Comparison of ENCODE assay signal across 8 cellular contexts in the genomic region with DNA sequence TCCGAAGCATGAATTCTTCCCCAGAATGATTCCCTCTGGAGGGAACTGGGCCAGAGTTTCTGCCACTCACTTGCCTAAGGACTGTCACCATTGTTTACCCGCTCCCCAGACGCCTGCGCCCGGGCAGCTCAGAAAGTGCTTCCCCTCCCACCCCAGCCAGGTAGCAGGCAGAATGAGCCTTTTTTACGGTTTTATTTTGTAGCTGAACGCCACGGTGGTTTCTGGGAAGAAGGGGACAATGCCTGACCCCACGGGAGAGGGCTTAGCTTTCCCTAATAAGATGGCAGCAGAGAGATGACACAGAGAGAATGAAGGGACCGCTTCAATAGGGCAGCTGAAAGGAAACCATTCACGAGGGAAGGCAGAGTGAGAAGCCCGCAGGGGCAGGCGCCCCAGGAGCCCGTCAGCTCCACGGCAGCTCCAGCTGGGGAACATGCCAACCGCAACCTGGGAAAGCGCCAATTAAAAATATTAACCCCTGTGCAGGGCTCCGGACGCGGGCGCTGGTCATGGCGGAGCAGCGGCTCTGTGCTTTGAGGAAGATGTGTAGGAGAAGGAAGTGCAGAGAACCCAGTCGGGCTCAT. TPM values are rescaled to one million over a fixed set of nuclear protein-coding genes. Genes with fewer than 3 reads are reported as not detected.
A peak's percentile ranks its signal among the peaks of the same experiment; 100 is the strongest.
DNase-seq lines count a peak whose midpoint lies in the region; ATAC-seq and TF ChIP-seq lines count a peak whose summit lies in the region.

No MANE protein-coding gene starts in this region.

- H3K27ac ChIP-seq in BLaER1 (no peak overlapping the region), thoracic aorta (no peak overlapping the region), WERI-Rb-1 (no peak overlapping the region)

- H3K4me1 ChIP-seq in BLaER1 (peaks cover 24% of the 10 kb centered on the region), thoracic aorta (ENCODE audit: control insufficient read depth in 1 of 2, low read depth in 2 of 2) (peaks cover 0 to 7% of the 10 kb centered on the region in 2 donors)

- H3K36me3 ChIP-seq in BLaER1 (no peaks in the 10 kb centered on the region), MG63 (no peaks in the 10 kb centered on the region), thoracic aorta (no peaks in the 10 kb centered on the region), WERI-Rb-1 (no peaks in the 10 kb centered on the region)

- H3K27me3 ChIP-seq in BLaER1 (no peaks in the 10 kb centered on the region), MG63 (peaks cover 41% of the 10 kb centered on the region), thoracic aorta (replicated peaks; ENCODE audit: insufficient read depth) (no peaks in the 10 kb centered on the region), WERI-Rb-1 (ENCODE audit: insufficient read depth, low read depth, severe bottlenecking) (no peaks in the 10 kb centered on the region)

- H3K9ac ChIP-seq in BLaER1: no peak overlapping the region

- H3K9me3 ChIP-seq in BLaER1 (no peaks in the 10 kb centered on the region), MG63 (no peaks in the 10 kb centered on the region), thoracic aorta (no peaks in the 10 kb centered on the region), WERI-Rb-1 (ENCODE audit: severe bottlenecking) (no peaks in the 10 kb centered on the region)

- peak overlapping the region; percentile 53 for H3K4me3 ChIP-seq in BLaER1
- H3K4me3 ChIP-seq in MG63: peak overlapping the region; percentile 12; the same call in 1 of the 2 replicates
- H3K4me3 ChIP-seq in thoracic aorta: peak overlapping the region; percentile 46
- H3K4me3 ChIP-seq in WERI-Rb-1 (ENCODE audit: low read depth, low read length): no peak overlapping the region

- H4K20me1 ChIP-seq in BLaER1: no peaks in the 10 kb centered on the region

- DNase-seq in MG63 (peak; percentile 63), astrocyte of the hippocampus (ENCODE audit: low read depth, low spot score) (peak; percentile 70), kidney tubule cell (ENCODE audit: low spot score) (peak; percentile 21), thoracic aorta (ENCODE audit: low spot score) (no peak), WERI-Rb-1 (no peak)

- ATAC-seq in thoracic aorta (ENCODE audit: insufficient number of reproducible peaks, low FRiP score, low read depth): no peak
- ATAC-seq in HG02588 (IDR thresholded peaks at IDR 0.05; ENCODE audit: unreplicated experiment): no peak
- ATAC-seq in HG02938 (IDR thresholded peaks at IDR 0.05; ENCODE audit: unreplicated experiment): no peak

- no peak for TF ChIP-seq CTCF in thoracic aorta (IDR thresholded peaks at IDR 0.05)
- TF ChIP-seq CTCF in WERI-Rb-1 (IDR thresholded peaks at IDR 0.05; ENCODE audit: low read depth, low read length): no peak

- peak overlapping the region; percentile 73 for H3K4me2 ChIP-seq in BLaER1

RNA-seq across cellular contexts. Expression of gene NTNG2, which starts 20.4 kb away (rescaled TPM):
- 0.10 and 0.27 TPM in 2 replicates for total RNA-seq in MG63 (2014; rRNA removed; shearing (Covaris generic); ENCODE audit: low replicate concordance)
- 1 to 10 TPM; 1.2 to 2.0 TPM for total RNA-seq in thoracic aorta

Comparison
In these comparisons a context has a peak if more than half of its experiments do, and no peak if none do; other contexts are left out.
1. DNase-seq: peak in MG63 (single experiment), astrocyte of the hippocampus (single experiment) and kidney tubule cell (single experiment); none in thoracic aorta (single experiment) and WERI-Rb-1 (single experiment).